In the genomic region with DNA sequence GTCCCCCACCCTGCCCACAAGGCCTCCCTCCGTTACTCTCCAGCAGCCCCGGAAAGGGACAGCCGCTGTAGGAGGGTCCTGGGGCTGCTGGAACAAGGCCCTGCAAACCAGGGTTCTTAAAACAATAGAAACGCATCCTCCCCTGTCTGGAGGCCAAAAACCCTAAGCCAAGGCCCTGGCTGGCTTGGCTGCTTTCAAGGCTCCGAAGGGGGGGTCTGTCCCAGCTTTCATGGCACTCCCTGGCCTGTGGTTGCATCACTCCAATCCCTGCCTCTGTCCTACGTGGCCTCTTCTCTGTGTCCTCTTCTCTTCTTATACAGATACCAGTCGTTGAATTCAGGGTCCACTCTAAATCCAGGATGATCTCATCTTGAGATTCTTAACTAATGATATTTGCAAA, we compare ENCODE assay signal across 16 cellular contexts.
"Had no signal": no experiment of that assay in that cellular context is flagged by ENCODE, and none has a peak within 500 bp of the region (broad histone marks: within the 10 kb centered on the region; RNA-seq: fewer than 3 reads in every experiment).

No MANE protein-coding gene starts in this region.

- H3K4me3 ChIP-seq: esophagus muscularis mucosa, mucosa of descending colon, skin epidermis had no signal

- H3K36me3 ChIP-seq: esophagus muscularis mucosa had no signal

- ATAC-seq: mucosa of descending colon had no signal

- FAIRE-seq: colon, TTC549 had no signal

- H3K9me3 ChIP-seq: esophagus muscularis mucosa, mucosa of descending colon had no signal

- DNase-seq: activated B cell treated with CpG ODN at 0.5 μM for 24 hours; activated CD4-positive, alpha-beta T cell treated with anti-CD3 and anti-CD28 coated beads for 48 hours; activated CD8-positive, alpha-beta T cell treated with anti-CD3 and anti-CD28 coated beads for 36 hours; activated gamma-delta T cell; activated T-cell treated with anti-CD3 and anti-CD28 coated beads, Interleukin-2, amount 50 U/mL, for 48 hours; amniotic stem cell; caudate nucleus; foreskin fibroblast; glutamatergic neuron; mucosa of descending colon; naive thymus-derived CD4-positive, alpha-beta T cell; stimulated activated naive CD8-positive, alpha-beta T cell treated with anti-CD3 and anti-CD28 coated beads, Interleukin-15, amount 100 ng/mL, for 72 hours had no signal
